8 cellular contexts compared by ENCODE assay signal in genomic region chr11:64242920-64243854, GRCh38. TPM values are rescaled to one million over a fixed set of nuclear protein-coding genes. Genes with fewer than 3 reads are reported as not detected.
DNase-seq lines count a peak whose midpoint lies in the region; ATAC-seq, FAIRE-seq and TF ChIP-seq lines count a peak whose summit lies in the region.

No MANE protein-coding gene starts in this region.

- peaks cover 20% of the 10 kb centered on the region for H3K23me2 ChIP-seq in H1 (ENCODE audit: low read depth, low read length)

- POLR2A ChIA-PET in PC-3 (lab: Charles Lee; ENCODE audit: unreplicated experiment), result interaction anchor here (1.0 kb wide), 1 partner anchor 16 kb away, joined by 3 read pairs; no protein-coding TSS in a partner anchor
- POLR2A ChIA-PET in H1 (lab: Charles Lee; ENCODE audit: partially characterized antibody), result interaction anchor here (0.6 to 13.1 kb wide), 20 partner anchors 8 to 325 kb away, joined by 3 to 352 read pairs (median 5); partner anchors contain the start of genes BAD, CCDC88B, DNAJC4 and FERMT3

- ATAC-seq in DND-41 (ENCODE audit: insufficient read depth, low read depth) (no peak), PC-3 (no peak), HG03095 (IDR thresholded peaks at IDR 0.05; ENCODE audit: unreplicated experiment) (no peak), HG03175 (IDR thresholded peaks at IDR 0.05; ENCODE audit: unreplicated experiment) (no peak)

- peaks cover 7% of the 10 kb centered on the region for H3K36me3 Mint-ChIP-seq in progenitor cell of endocrine pancreas (ENCODE audit: insufficient read depth)

- H3K27me3 Mint-ChIP-seq in progenitor cell of endocrine pancreas, result no peaks in the 10 kb centered on the region

- H2AFZ ChIP-seq in DND-41 (ENCODE audit: low read depth, low read length) (no peak overlapping the region), PC-3 (ENCODE audit: low read length) (no peak overlapping the region), H1 (ENCODE audit: low read length) (no peak overlapping the region)

- peak in 1 of 2 experiments; percentile 85; a peak in 1 of 3 replicates for TF ChIP-seq POLR2A in H1 (IDR thresholded peaks at IDR 0.05; ENCODE audit: control extremely low read depth in 1 of 2, low read depth in 2 of 2, low read length in 2 of 2)

- 87% methylated on average over 16 of the region's 16 CpGs; no CpG with 5 or more reads in 1 of the 2 experiments for WGBS in H1 (ENCODE audit: extremely low coverage in 1 of 2, insufficient coverage in 1 of 2, insufficient read length in 1 of 2, insufficient replicate concordance in 2 of 2, low coverage in 1 of 2, low lambda C conversion rate in 2 of 2, missing lambda C conversion rate in 1 of 2), 2 experiments

- H3K27me3 ChIP-seq in DND-41 (ENCODE audit: insufficient read depth, low read length, poor library complexity), result no peaks in the 10 kb centered on the region
- H3K27me3 ChIP-seq in PC-3 (ENCODE audit: low read length), result no peaks in the 10 kb centered on the region
- H3K27me3 ChIP-seq in H1 (replicated peaks in 1 of 4; ENCODE audit: control insufficient read depth in 3 of 4, extremely low read depth in 1 of 4, insufficient read depth in 3 of 4, low read length in 3 of 4), result no peaks in the 10 kb centered on the region

- H3K4me3 Mint-ChIP-seq in progenitor cell of endocrine pancreas (ENCODE audit: low read depth), result peak overlapping the region; percentile 85

- H3K9me2 ChIP-seq in PC-3 (replicated peaks; ENCODE audit: low read length), result no peaks in the 10 kb centered on the region

- TF ChIP-seq CTCF in DND-41 (IDR thresholded peaks at IDR 0.05; ENCODE audit: borderline replicate concordance, extremely low read depth, low read length, poor library complexity, severe bottlenecking), result no peak
- TF ChIP-seq CTCF in PC-3 (conservative IDR thresholded peaks at IDR 0.05; ENCODE audit: low read depth, low read length), result no peak
- TF ChIP-seq CTCF in H1 (IDR thresholded peaks at IDR 0.05; ENCODE audit: control extremely low read depth in 1 of 3, insufficient read depth in 1 of 3, low read depth in 1 of 3, low read length in 3 of 3), result no peak
- no peak for TF ChIP-seq CTCF in progenitor cell of endocrine pancreas (IDR thresholded peaks at IDR 0.05; ENCODE audit: unreplicated experiment)

- no peak for TF ChIP-seq RAD21 in H1 (IDR thresholded peaks at IDR 0.05 in 1 of 2, conservative IDR thresholded peaks at IDR 0.05 in 1 of 2; ENCODE audit: low read depth in 2 of 2, low read length in 2 of 2)

- H3K27ac Mint-ChIP-seq in progenitor cell of endocrine pancreas, result no peak overlapping the region

- peaks cover 63% of the 10 kb centered on the region for H3K4me1 ChIP-seq in DND-41 (ENCODE audit: insufficient read depth, low read length)
- peaks cover 61% of the 10 kb centered on the region for H3K4me1 ChIP-seq in PC-3 (ENCODE audit: insufficient read depth, low read length)
- H3K4me1 ChIP-seq in H1 (replicated peaks in 1 of 4; ENCODE audit: control insufficient read depth in 3 of 4, insufficient read depth in 4 of 4, low read length in 3 of 4), result peaks cover 0 to 23% (median 17%) of the 10 kb centered on the region in 4 experiments; a peak in 6 of 7 replicates

- H3K4me2 ChIP-seq in DND-41 (ENCODE audit: insufficient read depth, low read length) (peak overlapping the region; percentile 93), PC-3 (ENCODE audit: low read length) (peak overlapping the region; percentile 94), H1 (ENCODE audit: insufficient read depth in 1 of 2, low read depth in 2 of 2, low read length in 2 of 2) (peak overlapping the region in 1 of 2 experiments; percentile 82; a peak in 1 of 4 replicates)

- H3K4me3 ChIP-seq in DND-41 (ENCODE audit: low read depth in 1 of 2, low read length in 2 of 2), result peak overlapping the region in 1 of 2 experiments; percentile 65; a peak in 2 of 4 replicates
- peak overlapping the region; percentile 87; the same call in 1 of the 2 replicates for H3K4me3 ChIP-seq in PC-3 (ENCODE audit: low read length)
- H3K4me3 ChIP-seq in H1 (ENCODE audit: extremely low read depth in 1 of 4, insufficient read depth in 2 of 4, low read depth in 3 of 4, low read length in 4 of 4), result peak overlapping the region in 1 of 4 experiments; percentile 78; a peak in 3 of 8 replicates

- no peak overlapping the region for H3K23ac ChIP-seq in H1 (ENCODE audit: insufficient read length)

- peaks cover 6% of the 10 kb centered on the region for H3K79me1 ChIP-seq in H1 (ENCODE audit: low read depth, low read length)

- no peaks in the 10 kb centered on the region for H3K9me3 Mint-ChIP-seq in progenitor cell of endocrine pancreas (ENCODE audit: low read depth)

- CTCF ChIA-PET in PC-3 (lab: Charles Lee), result interaction anchor here (0.7 kb wide), 1 partner anchor 535 kb away, joined by 5 read pairs; the partner anchor contains the start of gene SF1
- CTCF ChIA-PET in H1 (lab: Charles Lee; ENCODE audit: partially characterized antibody), result interaction anchor here (0.5 to 10.0 kb wide), 18 partner anchors 11 to 518 kb away, joined by 3 to 102 read pairs (median 4); partner anchors contain the start of genes CATSPERZ, ESRRA, FERMT3 and NUDT22

- H2BK12ac ChIP-seq in H1 (ENCODE audit: low read depth, low read length), result no peak overlapping the region

- H3K79me2 ChIP-seq in DND-41 (ENCODE audit: insufficient read depth, low read length), result peaks cover 46% of the 10 kb centered on the region
- peaks cover 48% of the 10 kb centered on the region for H3K79me2 ChIP-seq in PC-3 (ENCODE audit: low read length)
- peaks cover 6 to 21% of the 10 kb centered on the region in 2 experiments; a peak in 3 of 4 replicates for H3K79me2 ChIP-seq in H1 (ENCODE audit: control insufficient read depth in 1 of 2, insufficient read depth in 2 of 2, low read length in 2 of 2)

- H2BK15ac ChIP-seq in H1 (ENCODE audit: low read length), result no peak overlapping the region

- no peak overlapping the region for H2BK120ac ChIP-seq in H1 (replicated peaks; ENCODE audit: low read depth, low read length)

- no peak overlapping the region for H4K5ac ChIP-seq in H1 (ENCODE audit: insufficient read length, low read depth, low read length)

- H2AK5ac ChIP-seq in H1 (ENCODE audit: low read depth, low read length), result no peak overlapping the region

- H3K4ac ChIP-seq in H1 (replicated peaks; ENCODE audit: insufficient read length, low read depth, low read length), result no peak overlapping the region

- no peak overlapping the region for H3K56ac ChIP-seq in H1 (replicated peaks; ENCODE audit: insufficient read length, low read depth, low read length)

- no peak for TF ChIP-seq EP300 in H1 (IDR thresholded peaks at IDR 0.05; ENCODE audit: borderline replicate concordance in 1 of 2, low read depth in 2 of 2, low read length in 2 of 2)

- DNase-seq in DND-41 (no peak), PC-3 (no peak), H1 (ENCODE audit: low read depth in 1 of 2, low spot score in 2 of 2) (no peak), progenitor cell of endocrine pancreas (ENCODE audit: low spot score, unreplicated experiment) (no peak), 8988T (no peak), NCI-H187 treated with DMSO at 0.1 percent for 48 hours (lab: John Stamatoyannopoulos, UW) (no peak)

- H4K20me1 ChIP-seq in DND-41 (ENCODE audit: insufficient read depth, low read length) (peaks cover 31% of the 10 kb centered on the region), PC-3 (ENCODE audit: low read length) (peaks cover 8% of the 10 kb centered on the region; the same call in 1 of the 2 replicates), H1 (replicated peaks in 1 of 2; ENCODE audit: control insufficient read depth in 1 of 2, insufficient read depth in 2 of 2, low read length in 2 of 2) (peaks cover 0 to 13% of the 10 kb centered on the region in 2 experiments)

- BruUV-seq in PC-3 (replicated peaks; lab: Mats Ljungman, UMichigan), result no TSS peak

- H2BK20ac ChIP-seq in H1 (ENCODE audit: low read length), result no peak overlapping the region

- H3K9me3 ChIP-seq in DND-41 (ENCODE audit: insufficient read depth, low read length, severe bottlenecking) (no peaks in the 10 kb centered on the region), PC-3 (ENCODE audit: low read length) (no peaks in the 10 kb centered on the region), H1 (ENCODE audit: insufficient read depth in 2 of 2, low read depth in 1 of 2, low read length in 1 of 2) (no peaks in the 10 kb centered on the region)

- no peak overlapping the region for H3K14ac ChIP-seq in H1 (ENCODE audit: insufficient read length)

- H2BK5ac ChIP-seq in H1 (ENCODE audit: low read depth, low read length), result no peak overlapping the region

- intact Hi-C loops in PC-3 (cut with micrococcal nuclease), result no loop called here

- peaks cover 11% of the 10 kb centered on the region for H3K4me1 Mint-ChIP-seq in progenitor cell of endocrine pancreas (ENCODE audit: low read depth)

- peaks cover 16% of the 10 kb centered on the region for H3F3A ChIP-seq in PC-3 (ENCODE audit: low read length, unreplicated experiment)

- no peak overlapping the region for H4K8ac ChIP-seq in H1 (ENCODE audit: extremely low read depth, insufficient read depth, low read length)

- H3K36me3 ChIP-seq in DND-41 (ENCODE audit: insufficient read depth, low read length), result peaks cover 46% of the 10 kb centered on the region
- peaks cover 14% of the 10 kb centered on the region; the same call in 1 of the 2 replicates for H3K36me3 ChIP-seq in PC-3 (ENCODE audit: low read depth, low read length)
- H3K36me3 ChIP-seq in H1 (ENCODE audit: control insufficient read depth in 2 of 4, insufficient read depth in 4 of 4, low read length in 3 of 4), result peaks cover 0 to 17% (median 4%) of the 10 kb centered on the region in 4 experiments; a peak in 4 of 8 replicates

- H4K91ac ChIP-seq in H1 (replicated peaks; ENCODE audit: insufficient read length, low read length), result no peak overlapping the region

- H3K9ac ChIP-seq in DND-41 (ENCODE audit: low read depth, low read length), result peak overlapping the region; percentile 67
- no peak overlapping the region for H3K9ac ChIP-seq in PC-3 (ENCODE audit: low read length)
- H3K9ac ChIP-seq in H1 (replicated peaks in 1 of 4; ENCODE audit: extremely low read depth in 1 of 4, low read depth in 3 of 4, low read length in 3 of 4), result no peak overlapping the region

- peak overlapping the region; percentile 39; the same call in 1 of the 2 replicates for H3K27ac ChIP-seq in DND-41 (ENCODE audit: low read length)
- H3K27ac ChIP-seq in PC-3 (ENCODE audit: low read length), result no peak overlapping the region
- no peak overlapping the region for H3K27ac ChIP-seq in H1 (ENCODE audit: low read depth, low read length)

- FAIRE-seq in H1 (lab: Jason Lieb, UNC), result no peak

- no peak overlapping the region for H3K18ac ChIP-seq in H1 (ENCODE audit: extremely low read depth, low read length)

RNA-seq across cellular contexts. Expression of gene FKBP2, which starts 2.3 kb away (rescaled TPM):
- 215 and 248 TPM in 2 replicates for total RNA-seq in PC-3 (2014; rRNA removed)
- total RNA-seq in H1 (2021; fragmentation: NEBNext Ultra II Directional; extraction: Animal tissue kit (Norgen Biotek cat#: 25700)), result 41.7 and 43.2 TPM in 2 replicates
- 52.5 and 67.3 TPM in 2 replicates for polyA plus RNA-seq in H1 (2011; rRNA removed)
- polyA plus RNA-seq in H1 (2011; cell fraction: cytosol; rRNA removed), result 68.9 TPM
- 41.9 TPM for polyA plus RNA-seq in H1 (2011; cell fraction: nucleus; rRNA removed)
- polyA plus RNA-seq in H1 (2012, experiment 1 of 2), result 82.9 to 116 TPM (median 94.9 TPM) in 4 replicates
- 63.5 TPM for polyA plus RNA-seq in H1 (2012, experiment 2 of 2)
- polyA plus RNA-seq in H1 (2013, experiment 1 of 2), result 59.3 TPM
- 69.6 TPM for polyA plus RNA-seq in H1 (2013, experiment 2 of 2)
- polyA minus RNA-seq in H1 (2011; rRNA and poly(A)+ RNA removed), result 10.7 and 10.8 TPM in 2 replicates
- polyA minus RNA-seq in H1 (2011; cell fraction: cytosol; rRNA and poly(A)+ RNA removed), result 26.5 TPM
- polyA minus RNA-seq in H1 (2011; cell fraction: nucleus; rRNA and poly(A)+ RNA removed), result 14.5 TPM
- 48.5 and 57.7 TPM in 2 replicates for total RNA-seq in progenitor cell of endocrine pancreas

RNA-seq across cellular contexts. Expression of gene PPP1R14B, which starts 3.6 kb away (rescaled TPM):
- total RNA-seq in PC-3 (2014; rRNA removed) (1,496 and 2,060 TPM in 2 replicates), progenitor cell of endocrine pancreas (198 TPM in 2 replicates)
- total RNA-seq in H1 (2021; fragmentation: NEBNext Ultra II Directional; extraction: Animal tissue kit (Norgen Biotek cat#: 25700)), result 418 and 419 TPM in 2 replicates
- 265 and 351 TPM in 2 replicates for polyA plus RNA-seq in H1 (2011; rRNA removed)
- 355 TPM for polyA plus RNA-seq in H1 (2011; cell fraction: cytosol; rRNA removed)
- 372 TPM for polyA plus RNA-seq in H1 (2011; cell fraction: nucleus; rRNA removed)
- 364 to 529 TPM (median 400 TPM) in 4 replicates for polyA plus RNA-seq in H1 (2012, experiment 1 of 2)
- 509 TPM for polyA plus RNA-seq in H1 (2012, experiment 2 of 2)
- polyA plus RNA-seq in H1 (2013, experiment 1 of 2), result 524 TPM
- polyA plus RNA-seq in H1 (2013, experiment 2 of 2), result 516 TPM
- 47.0 and 71.7 TPM in 2 replicates for polyA minus RNA-seq in H1 (2011; rRNA and poly(A)+ RNA removed)
- 102 TPM for polyA minus RNA-seq in H1 (2011; cell fraction: cytosol; rRNA and poly(A)+ RNA removed)
- 71.7 TPM for polyA minus RNA-seq in H1 (2011; cell fraction: nucleus; rRNA and poly(A)+ RNA removed)

RNA-seq across cellular contexts. Expression of gene PLCB3, which starts 8.1 kb away (rescaled TPM):
- total RNA-seq in PC-3 (2014; rRNA removed) (69.0 and 88.3 TPM in 2 replicates), progenitor cell of endocrine pancreas (22.6 and 27.3 TPM in 2 replicates)
- 104 TPM in 2 replicates for total RNA-seq in H1 (2021; fragmentation: NEBNext Ultra II Directional; extraction: Animal tissue kit (Norgen Biotek cat#: 25700))
- 47.2 and 70.6 TPM in 2 replicates for polyA plus RNA-seq in H1 (2011; rRNA removed)
- 48.7 TPM for polyA plus RNA-seq in H1 (2011; cell fraction: cytosol; rRNA removed)
- polyA plus RNA-seq in H1 (2011; cell fraction: nucleus; rRNA removed), result 134 TPM
- 50.8 to 85.0 TPM (median 76.3 TPM) in 4 replicates for polyA plus RNA-seq in H1 (2012, experiment 1 of 2)
- polyA plus RNA-seq in H1 (2012, experiment 2 of 2), result 54.3 TPM
- polyA plus RNA-seq in H1 (2013, experiment 1 of 2), result 54.2 TPM
- 53.1 TPM for polyA plus RNA-seq in H1 (2013, experiment 2 of 2)
- 51.4 and 51.5 TPM in 2 replicates for polyA minus RNA-seq in H1 (2011; rRNA and poly(A)+ RNA removed)
- 50.2 TPM for polyA minus RNA-seq in H1 (2011; cell fraction: cytosol; rRNA and poly(A)+ RNA removed)
- polyA minus RNA-seq in H1 (2011; cell fraction: nucleus; rRNA and poly(A)+ RNA removed), result 42.7 TPM

RNA-seq across cellular contexts. Expression of gene VEGFB, which starts 8.8 kb away (rescaled TPM):
- 27.9 and 39.4 TPM in 2 replicates for total RNA-seq in PC-3 (2014; rRNA removed)
- 46.1 and 49.6 TPM in 2 replicates for total RNA-seq in H1 (2021; fragmentation: NEBNext Ultra II Directional; extraction: Animal tissue kit (Norgen Biotek cat#: 25700))
- polyA plus RNA-seq in H1 (2011; rRNA removed), result 9.3 and 11.4 TPM in 2 replicates
- 8.7 TPM for polyA plus RNA-seq in H1 (2011; cell fraction: cytosol; rRNA removed)
- 14.7 TPM for polyA plus RNA-seq in H1 (2011; cell fraction: nucleus; rRNA removed)
- polyA plus RNA-seq in H1 (2012, experiment 1 of 2), result 43.8 to 51.1 TPM (median 49.1 TPM) in 4 replicates
- 70.8 TPM for polyA plus RNA-seq in H1 (2012, experiment 2 of 2)
- polyA plus RNA-seq in H1 (2013, experiment 1 of 2), result 32.6 TPM
- polyA plus RNA-seq in H1 (2013, experiment 2 of 2), result 31.8 TPM
- 2.2 and 6.1 TPM in 2 replicates for polyA minus RNA-seq in H1 (2011; rRNA and poly(A)+ RNA removed)
- polyA minus RNA-seq in H1 (2011; cell fraction: cytosol; rRNA and poly(A)+ RNA removed), result 9.4 TPM
- 6.5 TPM for polyA minus RNA-seq in H1 (2011; cell fraction: nucleus; rRNA and poly(A)+ RNA removed)
- 66.1 and 68.2 TPM in 2 replicates for total RNA-seq in progenitor cell of endocrine pancreas

RNA-seq across cellular contexts. Expression of gene DNAJC4, which starts 12.8 kb away (rescaled TPM):
- total RNA-seq in PC-3 (2014; rRNA removed) (20.4 and 25.4 TPM in 2 replicates), progenitor cell of endocrine pancreas (35.4 and 39.1 TPM in 2 replicates)
- 14.6 and 17.8 TPM in 2 replicates for total RNA-seq in H1 (2021; fragmentation: NEBNext Ultra II Directional; extraction: Animal tissue kit (Norgen Biotek cat#: 25700))
- polyA plus RNA-seq in H1 (2011; rRNA removed), result 31.0 and 34.0 TPM in 2 replicates
- 25.0 TPM for polyA plus RNA-seq in H1 (2011; cell fraction: cytosol; rRNA removed)
- 66.8 TPM for polyA plus RNA-seq in H1 (2011; cell fraction: nucleus; rRNA removed)
- polyA plus RNA-seq in H1 (2012, experiment 1 of 2), result 25.2 to 30.5 TPM (median 27.3 TPM) in 4 replicates
- 22.9 TPM for polyA plus RNA-seq in H1 (2012, experiment 2 of 2)
- polyA plus RNA-seq in H1 (2013, experiment 1 of 2), result 25.9 TPM
- 23.8 TPM for polyA plus RNA-seq in H1 (2013, experiment 2 of 2)
- 8.7 and 13.7 TPM in 2 replicates for polyA minus RNA-seq in H1 (2011; rRNA and poly(A)+ RNA removed)
- polyA minus RNA-seq in H1 (2011; cell fraction: cytosol; rRNA and poly(A)+ RNA removed), result 10.3 TPM
- 7.9 TPM for polyA minus RNA-seq in H1 (2011; cell fraction: nucleus; rRNA and poly(A)+ RNA removed)
